27 cellular contexts compared by ENCODE assay signal in genomic region chr1:147605591-147605990, GRCh38.
"Had no signal": no experiment of that assay in that cellular context is flagged by ENCODE, and none has a peak within 500 bp of the region (broad histone marks: within the 10 kb centered on the region; RNA-seq: fewer than 3 reads in every experiment).

No MANE protein-coding gene starts in this region.

- H3K27me3 Mint-ChIP-seq: activated CD8-positive, alpha-beta T cell treated with anti-CD3 and anti-CD28 coated beads for 36 hours; activated T-cell treated with anti-CD3 and anti-CD28 coated beads, Interleukin-2, amount 50 U/mL, for 24 hours; brain; naive B cell; progenitor cell of endocrine pancreas; stimulated activated naive CD8-positive, alpha-beta T cell treated with anti-CD3 and anti-CD28 coated beads, Interleukin-15, Interleukin-2, amounts not matched to agents 100 ng/mL and 50 ng/mL, for 24 hours; T-cell had no signal

- H3K4me2 ChIP-seq: SK-N-SH had no signal

- H3K27me3 ChIP-seq: gastrocnemius medialis, heart left ventricle, suprapubic skin, upper lobe of left lung had no signal

- H3K9me3 Mint-ChIP-seq: activated CD8-positive, alpha-beta T cell treated with anti-CD3 and anti-CD28 coated beads for 36 hours; activated T-cell treated with anti-CD3 and anti-CD28 coated beads, Interleukin-2, amount 50 U/mL, for 24 hours; brain; naive B cell; neural crest cell; stimulated activated naive CD8-positive, alpha-beta T cell treated with anti-CD3 and anti-CD28 coated beads, Interleukin-15, Interleukin-2, amounts not matched to agents 100 ng/mL and 50 ng/mL, for 24 hours; T-cell had no signal

- FAIRE-seq: colon, small intestine had no signal

- H3K27ac Mint-ChIP-seq: activated CD8-positive, alpha-beta T cell treated with anti-CD3 and anti-CD28 coated beads for 36 hours; activated T-cell treated with anti-CD3 and anti-CD28 coated beads, Interleukin-2, amount 50 U/mL, for 24 hours; brain; naive B cell; progenitor cell of endocrine pancreas; stimulated activated naive CD8-positive, alpha-beta T cell treated with anti-CD3 and anti-CD28 coated beads, Interleukin-15, Interleukin-2, amounts not matched to agents 100 ng/mL and 50 ng/mL, for 24 hours; T-cell had no signal

- DNase-seq: activated CD4-positive, alpha-beta T cell treated with anti-CD3 and anti-CD28 coated beads for 48 hours; activated CD4-positive, CD25-positive, alpha-beta regulatory T cell; activated CD8-positive, alpha-beta T cell treated with anti-CD3 and anti-CD28 coated beads for 36 hours; activated naive CD4-positive, alpha-beta T cell treated with anti-CD3 and anti-CD28 coated beads, Interleukin-2, amount 50 U/mL, for 16 hours; activated T-cell treated with anti-CD3 and anti-CD28 coated beads, Interleukin-2, amount 50 U/mL, for 24 hours; caudate nucleus; gastrocnemius medialis; heart left ventricle; kidney glomerular epithelial cell; left ventricle myocardium inferior; mammary epithelial cell; mucosa of descending colon; naive B cell; right cardiac atrium; SK-N-SH; small intestine; stimulated activated CD4-positive, alpha-beta T cell treated with anti-CD3 and anti-CD28 coated beads, Interleukin-15, amount 100 ng/mL, for 24 hours; stimulated activated CD4-positive, alpha-beta T cell treated with anti-CD3 and anti-CD28 coated beads, Interleukin-2, amount 100 ng/mL, for 48 hours; T-cell; T1000; upper lobe of left lung had no signal

- H3K27ac ChIP-seq: gastrocnemius medialis, heart left ventricle, left ventricle myocardium inferior, suprapubic skin, upper lobe of left lung had no signal

- H3K9ac ChIP-seq: SK-N-SH had no signal

- ATAC-seq: activated CD8-positive, alpha-beta T cell treated with anti-CD3 and anti-CD28 coated beads for 36 hours; gastrocnemius medialis; heart left ventricle; mucosa of descending colon; right cardiac atrium; T-cell had no signal

- H3K4me3 ChIP-seq: gastrocnemius medialis, heart left ventricle, left ventricle myocardium inferior, mucosa of descending colon, suprapubic skin, upper lobe of left lung had no signal

- H3K4me3 Mint-ChIP-seq: activated CD8-positive, alpha-beta T cell treated with anti-CD3 and anti-CD28 coated beads for 36 hours; activated T-cell treated with anti-CD3 and anti-CD28 coated beads, Interleukin-2, amount 50 U/mL, for 24 hours; brain; neural crest cell; stimulated activated naive CD8-positive, alpha-beta T cell treated with anti-CD3 and anti-CD28 coated beads, Interleukin-15, Interleukin-2, amounts not matched to agents 100 ng/mL and 50 ng/mL, for 24 hours; T-cell had no signal

- H3K9me3 ChIP-seq: gastrocnemius medialis, heart left ventricle, left ventricle myocardium inferior, mucosa of descending colon, SK-N-SH, suprapubic skin, upper lobe of left lung had no signal
